Comparison of ENCODE assay signal across 1 cellular context in genomic region chr11:18927550-18928322, GRCh38.
TF ChIP-seq lines count a peak whose summit lies in the region.

No MANE protein-coding gene starts in this region.

TF ChIP-seq in SK-N-SH treated with all-trans-retinoic acid at 6 μM for 48 hours, 23 proteins besides CTCF, POLR2A, EP300 and RAD21 (continued from another document):
- TF ChIP-seq ZNF565 (CRISPR knock-in tag; conservative IDR thresholded peaks at IDR 0.05; ENCODE audit: low read depth) = no peak
- TF ChIP-seq TCF4 (CRISPR knock-in tag; IDR thresholded peaks at IDR 0.05; ENCODE audit: borderline replicate concordance) = no peak
- no peak for TF ChIP-seq TSHZ2 (CRISPR knock-in tag; IDR thresholded peaks at IDR 0.05)
- TF ChIP-seq RARB (CRISPR knock-in tag; IDR thresholded peaks at IDR 0.05) = no peak
- TF ChIP-seq CREB5 (CRISPR knock-in tag; IDR thresholded peaks at IDR 0.05; ENCODE audit: low read depth) = no peak
- TF ChIP-seq GLIS3 (CRISPR knock-in tag; IDR thresholded peaks at IDR 0.05) = no peak
- TF ChIP-seq TOX (CRISPR knock-in tag; IDR thresholded peaks at IDR 0.05; ENCODE audit: borderline replicate concordance) = no peak
- no peak for TF ChIP-seq ESRRG (CRISPR knock-in tag; IDR thresholded peaks at IDR 0.05)
- no peak for TF ChIP-seq POU6F1 (CRISPR knock-in tag; IDR thresholded peaks at IDR 0.05; ENCODE audit: borderline replicate concordance, low read depth)
- no peak for TF ChIP-seq ISL1 (CRISPR knock-in tag; IDR thresholded peaks at IDR 0.05)
- TF ChIP-seq ZC3H10 (CRISPR knock-in tag; IDR thresholded peaks at IDR 0.05) = no peak
- TF ChIP-seq CSRNP3 (CRISPR knock-in tag; IDR thresholded peaks at IDR 0.05) = no peak
- TF ChIP-seq SNAI2 (CRISPR knock-in tag; IDR thresholded peaks at IDR 0.05) = no peak
- no peak for TF ChIP-seq ZNF8 (CRISPR knock-in tag; IDR thresholded peaks at IDR 0.05)
- TF ChIP-seq ZFP30 (CRISPR knock-in tag; IDR thresholded peaks at IDR 0.05) = no peak
- no peak for TF ChIP-seq CSDC2 (CRISPR knock-in tag; IDR thresholded peaks at IDR 0.05)
